ENCODE assay signal across 11 cellular contexts in the genomic region with DNA sequence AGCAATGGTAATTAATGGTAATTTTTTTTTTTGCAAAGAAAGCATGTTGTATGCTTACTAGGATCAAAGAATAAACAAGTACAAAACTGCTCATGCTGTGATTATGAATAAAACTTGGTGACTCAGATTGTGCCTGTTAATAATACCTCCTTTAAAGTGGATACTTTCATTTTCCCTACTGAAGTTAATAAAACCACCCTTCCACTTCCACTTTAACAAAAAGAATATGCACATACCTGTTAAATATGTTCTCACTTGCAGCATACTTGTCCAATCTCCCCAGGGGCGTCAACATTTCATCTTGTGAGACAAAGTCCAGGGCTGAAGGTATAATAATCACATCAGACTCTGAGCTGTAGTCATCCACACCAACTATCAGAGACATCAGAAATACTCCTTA. TPM values are rescaled to one million over a fixed set of nuclear protein-coding genes. Genes with fewer than 3 reads are reported as not detected.
A peak's percentile ranks its signal among the peaks of the same experiment; 100 is the strongest.
DNase-seq lines count a peak whose midpoint lies in the region; ATAC-seq and TF ChIP-seq lines count a peak whose summit lies in the region.
"Had no signal": no experiment of that assay in that cellular context is flagged by ENCODE, and none has a peak within 500 bp of the region (broad histone marks: within the 10 kb centered on the region; RNA-seq: fewer than 3 reads in every experiment).

No MANE protein-coding gene starts in this region.

- H3K27ac ChIP-seq in mesenchymal stem cell (ENCODE audit: low read length, poor library complexity, severe bottlenecking) (peak overlapping the region; percentile 10), testis (no peak overlapping the region)

- H3K9ac ChIP-seq in mesenchymal stem cell (ENCODE audit: low read length): peak overlapping the region; percentile 71

- no peaks in the 10 kb centered on the region for H3K27me3 ChIP-seq in mesenchymal stem cell (ENCODE audit: control insufficient read depth in 1 of 2, insufficient read depth in 1 of 2, low read length in 2 of 2)
- H3K27me3 ChIP-seq in testis: no peaks in the 10 kb centered on the region

- peaks cover 16% of the 10 kb centered on the region for H3K9me3 Mint-ChIP-seq in T-helper 1 cell treated with Interleukin-12 subunit alpha and Interleukin-12 subunit beta and Interleukin-4 antibody, amounts not matched to agents 30 μg/mL and 1 μg/mL, for 36 hours

- 87% methylated on average over 1 of the region's 1 CpG for WGBS in mesenchymal stem cell
- WGBS in testis, 2 donors: 58 to 100% methylated on average over 1 of the region's 1 CpG

- ATAC-seq in GM18499 (IDR thresholded peaks at IDR 0.05; ENCODE audit: insufficient read depth, unreplicated experiment) (peak; percentile 69), GM21825 (IDR thresholded peaks at IDR 0.05; ENCODE audit: unreplicated experiment) (peak; percentile 63), HG03571 (IDR thresholded peaks at IDR 0.05; ENCODE audit: unreplicated experiment) (no peak)
- ATAC-seq: left ventricle myocardium superior had no signal

- H2BK15ac ChIP-seq in mesenchymal stem cell (ENCODE audit: low read depth, poor library complexity, severe bottlenecking): no peak overlapping the region

- intact Hi-C loops in testis (cut with DNase I; ENCODE audit: low total_unique reads): no loop called here

- no peak overlapping the region for H3K4me2 ChIP-seq in mesenchymal stem cell (ENCODE audit: low read length, poor library complexity, severe bottlenecking)

- H2AFZ ChIP-seq in mesenchymal stem cell (ENCODE audit: low read depth, low read length): no peak overlapping the region

- H3K4ac ChIP-seq in mesenchymal stem cell (ENCODE audit: low read depth in 1 of 2, low read length in 2 of 2): no peak overlapping the region

- no peaks in the 10 kb centered on the region for H3K27me3 Mint-ChIP-seq in T-helper 1 cell treated with Interleukin-12 subunit alpha and Interleukin-12 subunit beta and Interleukin-4 antibody, amounts not matched to agents 30 μg/mL and 1 μg/mL, for 36 hours (ENCODE audit: low read depth)

- H3K9me3 ChIP-seq in mesenchymal stem cell (ENCODE audit: control insufficient read depth, low read length) (peaks cover 8% of the 10 kb centered on the region), testis (no peaks in the 10 kb centered on the region)

- no peak overlapping the region for H4K91ac ChIP-seq in mesenchymal stem cell (ENCODE audit: low read length)

- no peak overlapping the region for H4K8ac ChIP-seq in mesenchymal stem cell (ENCODE audit: low read length)

- no peak overlapping the region for H2BK5ac ChIP-seq in mesenchymal stem cell (ENCODE audit: low read depth, low read length, poor library complexity, severe bottlenecking)

- H3K18ac ChIP-seq in mesenchymal stem cell (ENCODE audit: low read depth in 1 of 2, low read length in 2 of 2): no peak overlapping the region

- peaks cover 7% of the 10 kb centered on the region for H3K79me1 ChIP-seq in mesenchymal stem cell (replicated peaks; ENCODE audit: low read length, poor library complexity, severe bottlenecking)

- no peak overlapping the region for H3K23ac ChIP-seq in mesenchymal stem cell (ENCODE audit: low read length in 2 of 2)

- peaks cover 5 to 38% of the 10 kb centered on the region in 2 experiments for H3K36me3 ChIP-seq in mesenchymal stem cell (ENCODE audit: control insufficient read depth in 1 of 2, insufficient read depth in 2 of 2, low read depth in 1 of 2, low read length in 2 of 2)
- H3K36me3 ChIP-seq in testis (ENCODE audit: low read depth, missing control alignments): no peaks in the 10 kb centered on the region

- H3K4me1 ChIP-seq in mesenchymal stem cell (ENCODE audit: control insufficient read depth, insufficient read depth, low read depth, low read length) (peaks cover 1% of the 10 kb centered on the region), testis (no peaks in the 10 kb centered on the region)

- peak overlapping the region; percentile 21 for H3K27ac Mint-ChIP-seq in T-helper 1 cell treated with Interleukin-12 subunit alpha and Interleukin-12 subunit beta and Interleukin-4 antibody, amounts not matched to agents 30 μg/mL and 1 μg/mL, for 36 hours

- H3K14ac ChIP-seq in mesenchymal stem cell (ENCODE audit: low read length in 2 of 2): no peak overlapping the region

- no peak for TF ChIP-seq POLR2A in testis (IDR thresholded peaks at IDR 0.05)

- no peak for TF ChIP-seq CTCF in testis (IDR thresholded peaks at IDR 0.05)

- no peak overlapping the region for H3K4me3 Mint-ChIP-seq in T-helper 1 cell treated with Interleukin-12 subunit alpha and Interleukin-12 subunit beta and Interleukin-4 antibody, amounts not matched to agents 30 μg/mL and 1 μg/mL, for 36 hours

- no peak overlapping the region for H2BK12ac ChIP-seq in mesenchymal stem cell (ENCODE audit: low read length in 2 of 2)

- DNase-seq in mesenchymal stem cell: peak; percentile 42
- DNase-seq in NCI-H1436 (lab: John Stamatoyannopoulos, UW): no peak
- DNase-seq in testis: no peak
- no peak for DNase-seq in hypothalamus (lab: John Stamatoyannopoulos, UW)
- DNase-seq: DND-41; left ventricle myocardium superior; stimulated activated CD4-positive, alpha-beta T cell treated with anti-CD3 and anti-CD28 coated beads, Interleukin-2, amount 100 ng/mL, for 48 hours had no signal

- H3K4me3 ChIP-seq in mesenchymal stem cell (ENCODE audit: insufficient read depth in 1 of 2, low read depth in 1 of 2, low read length in 2 of 2) (peak overlapping the region in 1 of 2 experiments; percentile 69), testis (no peak overlapping the region)

- peaks cover 34% of the 10 kb centered on the region for H3K36me3 Mint-ChIP-seq in T-helper 1 cell treated with Interleukin-12 subunit alpha and Interleukin-12 subunit beta and Interleukin-4 antibody, amounts not matched to agents 30 μg/mL and 1 μg/mL, for 36 hours (ENCODE audit: low read depth)

- H2BK120ac ChIP-seq in mesenchymal stem cell (ENCODE audit: low read depth, low read length): no peak overlapping the region

- peaks cover 15% of the 10 kb centered on the region for H3K4me1 Mint-ChIP-seq in T-helper 1 cell treated with Interleukin-12 subunit alpha and Interleukin-12 subunit beta and Interleukin-4 antibody, amounts not matched to agents 30 μg/mL and 1 μg/mL, for 36 hours (ENCODE audit: low read depth)

- no peak overlapping the region for H2AK5ac ChIP-seq in mesenchymal stem cell (ENCODE audit: low read length, severe bottlenecking)

RNA-seq across cellular contexts. Expression of a gene that starts 19.6 kb away (rescaled TPM):
- 61.2 TPM for polyA plus RNA-seq in mesenchymal stem cell (2013, experiment 1 of 2)
- polyA plus RNA-seq in mesenchymal stem cell (2013, experiment 2 of 2): 58.8 TPM
- 100 to 1,000 TPM in 1 of 2 donors, 10 to 100 TPM in 1; 91.8 to 136 TPM for total RNA-seq in testis
- polyA plus RNA-seq in testis (ENCODE audit: insufficient read depth, low read depth, low replicate concordance): 128 TPM
